In the genomic region with DNA sequence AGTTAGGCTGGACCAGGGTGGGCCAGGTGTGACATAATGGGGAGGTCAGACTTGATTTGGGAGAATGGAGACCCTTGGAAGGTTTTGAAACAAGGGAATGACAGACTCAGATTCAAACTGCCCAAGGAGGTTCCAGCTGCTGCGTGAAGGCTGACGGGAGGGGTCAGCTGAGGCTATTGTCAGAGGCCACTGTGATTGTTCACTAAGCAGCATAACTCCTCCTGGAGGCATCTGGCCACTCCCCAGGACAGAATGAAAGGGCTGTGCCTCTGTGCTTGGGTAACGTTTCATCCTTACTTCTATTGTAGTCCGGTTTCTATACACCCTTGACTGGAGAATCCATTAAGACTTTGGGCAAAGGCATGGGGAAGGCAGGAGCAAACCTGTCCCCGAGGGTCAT, we compare ENCODE assay signal across 1 cellular context.
TF ChIP-seq lines count a peak whose summit lies in the region.

No MANE protein-coding gene starts in this region.

TF ChIP-seq in GM23338, 12 proteins besides CTCF, POLR2A, EP300 and RAD21 (continued from another document):
- TF ChIP-seq STAT1 (IDR thresholded peaks at IDR 0.05; ENCODE audit: unreplicated experiment) (no peak), EZH2 (IDR thresholded peaks at IDR 0.05; ENCODE audit: low read depth, unreplicated experiment) (no peak)
